8 cellular contexts compared by ENCODE assay signal in the genomic region with DNA sequence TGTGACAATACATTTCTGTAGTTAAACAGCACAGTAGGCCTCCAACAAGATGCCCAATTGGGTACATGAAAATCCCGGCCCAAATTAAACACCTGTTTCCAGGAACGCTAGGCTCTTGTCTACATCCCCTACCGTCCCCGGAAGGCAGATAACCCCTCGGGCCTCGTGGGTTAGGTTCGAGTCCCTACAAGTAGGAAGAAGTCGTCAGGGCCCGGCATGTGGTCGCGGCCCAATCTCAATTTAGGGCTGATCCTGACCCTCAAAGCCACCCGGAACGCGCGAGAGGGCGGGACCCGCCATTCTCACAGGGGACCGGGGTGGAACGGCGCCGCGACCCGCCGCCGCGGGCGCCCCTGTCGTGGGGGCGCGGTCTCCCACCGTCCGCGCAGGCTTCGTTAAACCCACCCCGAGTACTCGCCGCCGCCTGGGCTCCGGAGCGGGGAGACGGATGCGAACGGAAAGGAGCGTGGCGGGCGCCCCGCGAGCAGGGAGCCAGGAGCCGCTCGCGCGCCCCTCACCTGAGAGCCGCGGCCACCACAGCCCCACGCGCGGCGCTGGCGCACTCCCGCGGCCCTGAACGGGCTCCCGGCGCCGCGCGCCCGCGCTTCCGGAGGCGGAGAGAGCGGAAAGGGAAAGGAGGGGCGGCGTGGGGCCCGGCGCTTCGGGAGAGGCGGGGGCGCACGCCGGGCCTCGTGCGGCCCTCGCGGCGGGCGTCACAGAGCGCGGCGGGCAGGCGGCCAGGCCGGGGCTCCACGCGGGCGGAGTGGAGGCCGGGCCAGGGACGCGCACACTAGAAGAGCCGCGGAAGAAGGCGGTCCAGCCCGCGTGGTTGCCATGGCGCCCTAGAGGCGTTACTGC. TPM values are rescaled to one million over a fixed set of nuclear protein-coding genes. Genes with fewer than 3 reads are reported as not detected.
DNase-seq lines count a peak whose midpoint lies in the region; ATAC-seq and TF ChIP-seq lines count a peak whose summit lies in the region.

A gene (minus strand): TSS at position 621 of the 858 bp plus-strand sequence. CDS start 12,804 bp downstream, outside the sequence.

- H3K27me3 Mint-ChIP-seq in chondrocyte (ENCODE audit: low read depth): no peaks in the 10 kb centered on the region

- H3K27ac Mint-ChIP-seq in chondrocyte (ENCODE audit: unreplicated experiment): peak within 1 kb of the TSS; percentile 99

- in situ Hi-C loops in ACHN (cut with HindIII; ENCODE audit: low pct_ligation_motif_present, low pct_unique_long_range_greater_than_20kb, low sequenced_read_pairs): no loop called here

- DNase-seq in ACHN (peak; percentile 86), NCI-H226 (peak; percentile 79), chondrocyte (ENCODE audit: low spot score) (peak; percentile 96), kidney glomerular epithelial cell (lab: John Stamatoyannopoulos, UW) (peak; percentile 49)
- DNase-seq in activated CD4-positive, alpha-beta T cell treated with anti-CD3 and anti-CD28 coated beads for 24 hours (ENCODE audit: low read depth in 2 of 2): peak; percentile 63 to 70
- DNase-seq in stimulated activated CD4-positive, alpha-beta T cell treated with anti-CD3 and anti-CD28 coated beads, Interleukin-15, amount 100 ng/mL, for 24 hours: peak; percentile 86

- peaks cover 53% of the 10 kb centered on the region for H3K4me1 Mint-ChIP-seq in chondrocyte (ENCODE audit: low read depth)

- ATAC-seq in GM18519 (IDR thresholded peaks at IDR 0.05; ENCODE audit: low FRiP score, unreplicated experiment) (peak; percentile 70), HG03045 (IDR thresholded peaks at IDR 0.05; ENCODE audit: unreplicated experiment) (peak; percentile 81)

- H3K36me3 Mint-ChIP-seq in chondrocyte (ENCODE audit: low read depth): peaks cover 3% of the 10 kb centered on the region

- TF ChIP-seq CTCF in chondrocyte (IDR thresholded peaks at IDR 0.05): no peak

- H3K4me3 Mint-ChIP-seq in chondrocyte (ENCODE audit: unreplicated experiment): peak within 1 kb of the TSS; percentile 88

- no peaks in the 10 kb centered on the region for H3K9me3 Mint-ChIP-seq in chondrocyte (ENCODE audit: low read depth)

RNA-seq across cellular contexts. Expression of the gene that starts here (rescaled TPM):
- total RNA-seq in chondrocyte: 48.5 to 53.1 TPM (median 50.1 TPM) in 3 replicates

Comparison
In these comparisons a context has a peak if more than half of its experiments do, and no peak if none do; other contexts are left out.
1. Peak in every context shown above with its lines: DNase-seq and ATAC-seq.